In the genomic region with DNA sequence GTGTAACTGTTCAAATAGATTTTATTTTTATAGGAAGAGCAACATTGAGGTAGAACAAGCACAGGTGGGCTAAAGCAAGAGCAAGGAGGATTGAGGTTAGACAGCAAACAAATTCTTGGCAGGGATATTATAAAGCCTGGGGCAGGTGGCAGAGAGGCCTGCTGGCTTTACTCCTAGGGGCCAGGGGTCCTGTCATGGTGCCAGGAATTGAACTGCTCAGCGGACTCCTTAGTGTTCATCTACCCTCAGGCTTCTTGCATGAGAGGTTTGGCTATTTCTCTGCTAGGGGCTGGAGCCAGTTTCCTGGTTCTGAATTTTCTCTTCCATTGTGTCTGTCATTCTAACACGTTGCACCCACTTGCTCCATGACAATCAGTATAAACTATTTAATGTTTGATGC, we compare ENCODE assay signal across 24 cellular contexts.
A peak's percentile ranks its signal among the peaks of the same experiment; 100 is the strongest.
DNase-seq lines count a peak whose midpoint lies in the region; ATAC-seq and TF ChIP-seq lines count a peak whose summit lies in the region.
"Had no signal": no experiment of that assay in that cellular context is flagged by ENCODE, and none has a peak within 500 bp of the region (broad histone marks: within the 10 kb centered on the region; RNA-seq: fewer than 3 reads in every experiment).

No MANE protein-coding gene starts in this region.

- no peak for ATAC-seq in GM18505 (IDR thresholded peaks at IDR 0.05; ENCODE audit: unreplicated experiment)
- no peak for ATAC-seq in activated CD8-positive, alpha-beta T cell treated with anti-CD3 and anti-CD28 coated beads, Interleukin-2, amount 10 ng/mL, durations not matched to agents 7 days and 5 days
- ATAC-seq: activated naive CD4-positive, alpha-beta T cell treated with anti-CD3 and anti-CD28 coated beads, Interleukin-2, amount 50 U/mL, for 72 hours; Panc1; right lobe of liver had no signal

- H3K4me1 Mint-ChIP-seq in activated CD8-positive, alpha-beta T cell treated with anti-CD3 and anti-CD28 coated beads, Interleukin-2, amount 10 ng/mL, durations not matched to agents 7 days and 5 days (ENCODE audit: low read depth): no peaks in the 10 kb centered on the region
- H3K4me1 Mint-ChIP-seq: CD4-positive, alpha-beta memory T cell; IgD-negative memory B cell; naive B cell had no signal

- no peak overlapping the region for H3K4me3 Mint-ChIP-seq in activated CD8-positive, alpha-beta T cell treated with anti-CD3 and anti-CD28 coated beads, Interleukin-2, amount 10 ng/mL, durations not matched to agents 7 days and 5 days
- H3K4me3 Mint-ChIP-seq: CD4-positive, alpha-beta memory T cell; naive B cell; stimulated activated naive CD8-positive, alpha-beta T cell treated with anti-CD3 and anti-CD28 coated beads, Interleukin-15, Interleukin-2, amounts not matched to agents 100 ng/mL and 50 ng/mL, for 24 hours had no signal

- no peak for TF ChIP-seq POLR2A in GM18505 (IDR thresholded peaks at IDR 0.05; ENCODE audit: borderline replicate concordance, extremely low read depth, insufficient read depth, insufficient read length)

- peak; percentile 66 for DNase-seq in COR-L47 (lab: John Stamatoyannopoulos, UW)
- peak; percentile 96 for DNase-seq in NCI-H1092 treated with DMSO at 0.1 percent for 48 hours (lab: John Stamatoyannopoulos, UW)
- peak; percentile 81 for DNase-seq in NCI-H345 (lab: John Stamatoyannopoulos, UW)
- peak; percentile 35 to 43 for DNase-seq in SHP77 (lab: John Stamatoyannopoulos, UW)
- no peak for DNase-seq in HuH-7.5 (ENCODE audit: low spot score)
- no peak for DNase-seq in activated CD8-positive, alpha-beta T cell treated with anti-CD3 and anti-CD28 coated beads, Interleukin-2, amount 10 ng/mL, durations not matched to agents 7 days and 5 days
- DNase-seq: activated CD4-positive, alpha-beta T cell treated with anti-CD3 and anti-CD28 coated beads for 4 hours; CD4-positive, alpha-beta memory T cell; midbrain; naive B cell; NCI-H1930; NCI-H510A; right lobe of liver; stimulated activated CD8-positive, alpha-beta memory T cell treated with anti-CD3 and anti-CD28 coated beads, Interleukin-4, amount 100 ng/mL, for 48 hours; T1000; testis; WERI-Rb-1 had no signal

- no peaks in the 10 kb centered on the region for H3K36me3 Mint-ChIP-seq in activated CD8-positive, alpha-beta T cell treated with anti-CD3 and anti-CD28 coated beads, Interleukin-2, amount 10 ng/mL, durations not matched to agents 7 days and 5 days (ENCODE audit: low read depth)
- H3K36me3 Mint-ChIP-seq: activated naive CD4-positive, alpha-beta T cell treated with anti-CD3 and anti-CD28 coated beads, Interleukin-2, amount 50 U/mL, for 72 hours; CD4-positive, alpha-beta memory T cell; IgD-negative memory B cell; naive B cell had no signal

- H3K27ac Mint-ChIP-seq in activated CD8-positive, alpha-beta T cell treated with anti-CD3 and anti-CD28 coated beads, Interleukin-2, amount 10 ng/mL, durations not matched to agents 7 days and 5 days: no peak overlapping the region
- H3K27ac Mint-ChIP-seq: activated naive CD4-positive, alpha-beta T cell treated with anti-CD3 and anti-CD28 coated beads, Interleukin-2, amount 50 U/mL, for 72 hours; activated T-helper 2 cell treated with anti-CD3 and anti-CD28 coated beads, Interferon-gamma antibody, Interleukin-2, Interleukin-4, amounts not matched to agents 10 μg/mL and 5 μg/mL and 100 μg/mL, durations not matched to agents 14 hours and 24 hours and 36 hours; CD4-positive, alpha-beta memory T cell; IgD-negative memory B cell; naive B cell; progenitor cell of endocrine pancreas; stimulated activated naive CD8-positive, alpha-beta T cell treated with anti-CD3 and anti-CD28 coated beads, Interleukin-15, Interleukin-2, amounts not matched to agents 100 ng/mL and 50 ng/mL, for 24 hours had no signal

- POLR2A ChIA-PET in activated CD8-positive, alpha-beta T cell treated with anti-CD3 and anti-CD28 coated beads, Interleukin-2, amount 10 ng/mL, durations not matched to agents 7 days and 5 days (lab: Charles Lee): no interaction called here

- CTCF ChIA-PET in activated CD8-positive, alpha-beta T cell treated with anti-CD3 and anti-CD28 coated beads, Interleukin-2, amount 10 ng/mL, durations not matched to agents 7 days and 5 days (lab: Charles Lee): no interaction called here

- H3K9me3 Mint-ChIP-seq in activated CD8-positive, alpha-beta T cell treated with anti-CD3 and anti-CD28 coated beads, Interleukin-2, amount 10 ng/mL, durations not matched to agents 7 days and 5 days (ENCODE audit: insufficient read depth): no peaks in the 10 kb centered on the region
- H3K9me3 Mint-ChIP-seq: activated T-helper 2 cell treated with anti-CD3 and anti-CD28 coated beads, Interferon-gamma antibody, Interleukin-2, Interleukin-4, amounts not matched to agents 10 μg/mL and 5 μg/mL and 100 μg/mL, durations not matched to agents 14 hours and 24 hours and 36 hours; CD4-positive, alpha-beta memory T cell; stimulated activated naive CD8-positive, alpha-beta T cell treated with anti-CD3 and anti-CD28 coated beads, Interleukin-15, Interleukin-2, amounts not matched to agents 100 ng/mL and 50 ng/mL, for 24 hours had no signal

- H3K27me3 Mint-ChIP-seq in activated CD8-positive, alpha-beta T cell treated with anti-CD3 and anti-CD28 coated beads, Interleukin-2, amount 10 ng/mL, durations not matched to agents 7 days and 5 days (ENCODE audit: low read depth): peaks cover 3% of the 10 kb centered on the region

Comparison
In these comparisons a context has a peak if more than half of its experiments do, and no peak if none do; other contexts are left out.
1. DNase-seq: peak in COR-L47 (single experiment), NCI-H1092 treated with DMSO at 0.1 percent for 48 hours (single experiment), NCI-H345 (single experiment) and SHP77 (2 of 2); none in HuH-7.5 (single experiment) and activated CD8-positive, alpha-beta T cell treated with anti-CD3 and anti-CD28 coated beads, Interleukin-2, amount 10 ng/mL, durations not matched to agents 7 days and 5 days (single experiment).